ENCODE assay signal across 22 cellular contexts in the genomic region with DNA sequence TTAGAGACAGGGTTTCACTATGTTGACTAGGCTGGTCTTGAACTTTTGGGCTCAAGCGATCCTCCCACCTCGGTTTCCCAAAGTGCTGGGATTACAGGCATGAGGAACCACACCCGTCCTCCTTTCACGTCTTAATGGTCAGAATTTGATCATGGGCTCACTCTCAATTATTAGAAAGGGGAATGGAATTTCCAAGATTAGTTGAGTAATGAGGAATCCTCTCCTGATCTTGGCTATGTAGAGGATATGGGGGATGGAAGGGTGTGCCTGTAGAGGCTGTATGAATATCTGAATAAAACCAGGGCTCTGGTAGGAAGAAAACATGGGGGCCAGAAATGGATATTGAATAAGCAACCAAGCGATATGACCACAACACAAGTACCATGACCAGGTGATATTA. TPM values are rescaled to one million over a fixed set of nuclear protein-coding genes. Genes with fewer than 3 reads are reported as not detected.
DNase-seq lines count a peak whose midpoint lies in the region; ATAC-seq and TF ChIP-seq lines count a peak whose summit lies in the region.
"Had no signal": no experiment of that assay in that cellular context is flagged by ENCODE, and none has a peak within 500 bp of the region (broad histone marks: within the 10 kb centered on the region; RNA-seq: fewer than 3 reads in every experiment).

No MANE protein-coding gene starts in this region.

- H3K27me3 Mint-ChIP-seq in HFFc6 (ENCODE audit: insufficient read depth), result peaks cover 2% of the 10 kb centered on the region
- H3K27me3 Mint-ChIP-seq: activated naive CD4-positive, alpha-beta T cell treated with anti-CD3 and anti-CD28 coated beads, Interleukin-2, amount 50 U/mL, for 24 hours; type B pancreatic cell had no signal

- TF ChIP-seq CTCF in AG04450 (IDR thresholded peaks at IDR 0.05; ENCODE audit: low read depth, low read length) (no peak), HFFc6 (IDR thresholded peaks at IDR 0.05) (no peak), gastroesophageal sphincter (IDR thresholded peaks at IDR 0.05) (no peak), psoas muscle (IDR thresholded peaks at IDR 0.05) (no peak)

- ATAC-seq in gastroesophageal sphincter (peak; percentile 16), psoas muscle (no peak), GM21423 (IDR thresholded peaks at IDR 0.05; ENCODE audit: unreplicated experiment) (no peak)

- H3K36me3 Mint-ChIP-seq in HFFc6 (ENCODE audit: low read depth), result peaks cover 13% of the 10 kb centered on the region
- H3K36me3 Mint-ChIP-seq: activated naive CD4-positive, alpha-beta T cell treated with anti-CD3 and anti-CD28 coated beads, Interleukin-2, amount 50 U/mL, for 24 hours; CD14-positive monocyte; type B pancreatic cell had no signal

- peak overlapping the region; percentile 53 for H3K4me3 Mint-ChIP-seq in HFFc6
- H3K4me3 Mint-ChIP-seq: activated naive CD4-positive, alpha-beta T cell treated with anti-CD3 and anti-CD28 coated beads, Interleukin-2, amount 50 U/mL, for 24 hours; activated T-helper 1 cell treated with anti-CD3 and anti-CD28 coated beads, Interleukin-12 subunit alpha, Interleukin-12 subunit beta, Interleukin-2, Interleukin-4 antibody, amounts not matched to agents 30 ng/mL and 10 ng/mL and 1 ng/mL, durations not matched to agents 14 hours and 24 hours and 36 hours; CD14-positive monocyte; H9; type B pancreatic cell had no signal

- no peaks in the 10 kb centered on the region for H3K27me3 ChIP-seq in AG04450 (ENCODE audit: control insufficient read depth, insufficient read depth, low read length)
- H3K27me3 ChIP-seq in gastroesophageal sphincter, result no peaks in the 10 kb centered on the region
- H3K27me3 ChIP-seq in psoas muscle (ENCODE audit: insufficient read depth in 3 of 3, low read length in 2 of 3), result no peaks in the 10 kb centered on the region
- H3K27me3 ChIP-seq: spleen, stomach had no signal

- peaks cover 59% of the 10 kb centered on the region for H3K4me1 Mint-ChIP-seq in HFFc6 (ENCODE audit: low read depth)
- H3K4me1 Mint-ChIP-seq: activated naive CD4-positive, alpha-beta T cell treated with anti-CD3 and anti-CD28 coated beads, Interleukin-2, amount 50 U/mL, for 24 hours had no signal

- no peak for DNase-seq in AG04450 (ENCODE audit: low read depth, low spot score)
- DNase-seq in HFFc6, result peak; percentile 75
- peak; percentile 38 for DNase-seq in amniotic epithelial cell (ENCODE audit: low read depth)
- no peak for DNase-seq in NCI-H1105 (lab: John Stamatoyannopoulos, UW)
- no peak for DNase-seq in psoas muscle
- DNase-seq in activated CD4-positive, alpha-beta T cell treated with anti-CD3 and anti-CD28 coated beads for 48 hours, result no peak
- DNase-seq: H9; hippocampal formation; kidney; NCI-H1436; NCI-H748 treated with DMSO at 0.1 percent for 48 hours; SHP77; spleen; stimulated activated CD4-positive, alpha-beta T cell treated with anti-CD3 and anti-CD28 coated beads, Interleukin-4, amount 100 ng/mL, for 24 hours; stomach had no signal

- no peaks in the 10 kb centered on the region for H3K4me1 ChIP-seq in gastroesophageal sphincter
- no peaks in the 10 kb centered on the region for H3K4me1 ChIP-seq in psoas muscle
- H3K4me1 ChIP-seq: stomach had no signal

- POLR2A ChIA-PET in AG04450 (lab: Yijun Ruan, JAX), result interaction anchor here (0.6 kb wide), 1 partner anchor 14 kb away, joined by 4 read pairs; no protein-coding TSS in a partner anchor

- WGBS in gastroesophageal sphincter (ENCODE audit: low coverage in 1 of 2), 2 donors, result 83% methylated on average over 5 of the region's 5 CpGs; no CpG with 5 or more reads in 1 of the 2 donors
- 87 to 89% (median 89%) methylated on average over 5 of the region's 5 CpGs for WGBS in psoas muscle, 3 donors

- H3K4me3 ChIP-seq in AG04450 (ENCODE audit: low read depth, low read length), result no peak overlapping the region
- no peak overlapping the region for H3K4me3 ChIP-seq in gastroesophageal sphincter
- H3K4me3 ChIP-seq in psoas muscle, result no peak overlapping the region
- H3K4me3 ChIP-seq: lung, spleen, stomach had no signal

- no peak for TF ChIP-seq POLR2A in gastroesophageal sphincter (IDR thresholded peaks at IDR 0.05)

- peak overlapping the region; percentile 90 for H3K27ac Mint-ChIP-seq in HFFc6
- H3K27ac Mint-ChIP-seq: activated naive CD4-positive, alpha-beta T cell treated with anti-CD3 and anti-CD28 coated beads, Interleukin-2, amount 50 U/mL, for 24 hours; activated T-helper 1 cell treated with anti-CD3 and anti-CD28 coated beads, Interleukin-12 subunit alpha, Interleukin-12 subunit beta, Interleukin-2, Interleukin-4 antibody, amounts not matched to agents 30 ng/mL and 10 ng/mL and 1 ng/mL, durations not matched to agents 14 hours and 24 hours and 36 hours; H9; type B pancreatic cell had no signal

- H3K27ac ChIP-seq in AG04450 (ENCODE audit: low read depth, low read length) (peak overlapping the region; percentile 31), gastroesophageal sphincter (no peak overlapping the region), psoas muscle (no peak overlapping the region)
- H3K27ac ChIP-seq: spleen, stomach had no signal

- intact Hi-C loops in psoas muscle (cut with DNase I), result no loop called here

- CTCF ChIA-PET in AG04450 (lab: Charles Lee), result no interaction called here

- no peaks in the 10 kb centered on the region for H3K9me3 ChIP-seq in AG04450 (ENCODE audit: control insufficient read depth, insufficient read depth, low read length)
- no peaks in the 10 kb centered on the region for H3K9me3 ChIP-seq in gastroesophageal sphincter
- H3K9me3 ChIP-seq in psoas muscle, result no peaks in the 10 kb centered on the region
- H3K9me3 ChIP-seq: spleen, stomach had no signal

- TF ChIP-seq EP300 in gastroesophageal sphincter (IDR thresholded peaks at IDR 0.05), result no peak

- H3K36me3 ChIP-seq in gastroesophageal sphincter (no peaks in the 10 kb centered on the region), psoas muscle (ENCODE audit: insufficient read depth in 1 of 2, low read depth in 1 of 2) (no peaks in the 10 kb centered on the region)
- H3K36me3 ChIP-seq: spleen, stomach had no signal

- no peaks in the 10 kb centered on the region for H3K9me3 Mint-ChIP-seq in HFFc6
- H3K9me3 Mint-ChIP-seq: activated naive CD4-positive, alpha-beta T cell treated with anti-CD3 and anti-CD28 coated beads, Interleukin-2, amount 50 U/mL, for 24 hours; activated T-helper 1 cell treated with anti-CD3 and anti-CD28 coated beads, Interleukin-12 subunit alpha, Interleukin-12 subunit beta, Interleukin-2, Interleukin-4 antibody, amounts not matched to agents 30 ng/mL and 10 ng/mL and 1 ng/mL, durations not matched to agents 14 hours and 24 hours and 36 hours; H9; type B pancreatic cell had no signal

RNA-seq across cellular contexts. Expression of gene SMURF2, which starts 25.9 kb away (rescaled TPM):
- polyA plus RNA-seq in AG04450 (2011; rRNA removed) (130 and 147 TPM in 2 replicates), psoas muscle (1 to 10 TPM; 4.3 to 6.6 (median 5.6) TPM)
- polyA minus RNA-seq in AG04450 (2011; rRNA and poly(A)+ RNA removed), result 207 and 286 TPM in 2 replicates
- 100 to 1,000 TPM in 3 of 6 experiments, 10 to 100 TPM in 3; 92.5 to 206 (median 99.1) TPM for total RNA-seq in HFFc6 (2021; fragmentation: NEBNext Ultra II Directional; extraction: Animal tissue kit (Norgen Biotek cat#: 25700))
- total RNA-seq in gastroesophageal sphincter (10 to 100 TPM; 35.0 to 60.8 (median 37.9) TPM), psoas muscle (10 to 100 TPM in 2 of 4 donors, 1 to 10 TPM in 2; 8.3 to 12.0 (median 10.0) TPM)

Comparison
In these comparisons a context has a peak if more than half of its experiments do, and no peak if none do; other contexts are left out.
1. DNase-seq: peak in HFFc6 (single experiment) and amniotic epithelial cell (single experiment); none in AG04450 (single experiment), NCI-H1105 (single experiment), psoas muscle (0 of 2) and activated CD4-positive, alpha-beta T cell treated with anti-CD3 and anti-CD28 coated beads for 48 hours (single experiment).